Comparison of ENCODE assay signal across 1 cellular context in genomic region chr17:43918026-43918389, GRCh38.
TF ChIP-seq lines count a peak whose summit lies in the region.

No MANE protein-coding gene starts in this region.

TF ChIP-seq in SK-N-SH, 30 proteins besides CTCF, POLR2A, EP300 and RAD21:
- TF ChIP-seq SIN3A (IDR thresholded peaks at IDR 0.05; ENCODE audit: borderline replicate concordance, low read depth, low read length), result no peak
- no peak for TF ChIP-seq TEAD4 (IDR thresholded peaks at IDR 0.05; ENCODE audit: borderline replicate concordance, insufficient read depth)
- no peak for TF ChIP-seq FOSL2 (IDR thresholded peaks at IDR 0.05; ENCODE audit: borderline replicate concordance, low read depth)
- TF ChIP-seq ZBTB33 (IDR thresholded peaks at IDR 0.05; ENCODE audit: borderline replicate concordance, low read depth), result no peak
- TF ChIP-seq MEF2A (IDR thresholded peaks at IDR 0.05; ENCODE audit: borderline replicate concordance, low read depth), result no peak
- no peak for TF ChIP-seq RXRA (IDR thresholded peaks at IDR 0.05; ENCODE audit: borderline replicate concordance, low read depth)
- no peak for TF ChIP-seq EZH2phosphoT487 (IDR thresholded peaks at IDR 0.05; ENCODE audit: borderline replicate concordance, low read depth)
- TF ChIP-seq GATA2 (CRISPR knock-in tag; IDR thresholded peaks at IDR 0.05), result no peak
- TF ChIP-seq FOXM1 (IDR thresholded peaks at IDR 0.05; ENCODE audit: low read depth), result no peak
- TF ChIP-seq RFX5 (IDR thresholded peaks at IDR 0.05; ENCODE audit: low read length), result no peak
